ENCODE assay signal across 8 cellular contexts in genomic region chr2:138827426-138828054, GRCh38. TPM values are rescaled to one million over a fixed set of nuclear protein-coding genes. Genes with fewer than 3 reads are reported as not detected.
A peak's percentile ranks its signal among the peaks of the same experiment; 100 is the strongest.
DNase-seq lines count a peak whose midpoint lies in the region; ATAC-seq and TF ChIP-seq lines count a peak whose summit lies in the region.

No MANE protein-coding gene starts in this region.

- H3K36me3 Mint-ChIP-seq in activated CD4-positive, alpha-beta T cell treated with anti-CD3 and anti-CD28 coated beads, Interleukin-2, amount 10 ng/mL, durations not matched to agents 7 days and 5 days (ENCODE audit: low read depth), result no peaks in the 10 kb centered on the region

- dilution Hi-C loops in IMR-90 (cut with HindIII; ENCODE audit: low sequenced_read_pairs, unreplicated experiment), result no loop called here

- H3K23ac ChIP-seq in IMR-90 (ENCODE audit: low read depth, low read length), result no peak overlapping the region

- H2AFZ ChIP-seq in IMR-90 (replicated peaks; ENCODE audit: low read length, poor library complexity), result no peak overlapping the region

- H3K27ac Mint-ChIP-seq in activated CD4-positive, alpha-beta T cell treated with anti-CD3 and anti-CD28 coated beads, Interleukin-2, amount 10 ng/mL, durations not matched to agents 7 days and 5 days, result no peak overlapping the region

- no peak overlapping the region for H3K4me2 ChIP-seq in IMR-90 (ENCODE audit: low read depth, low read length)

- no peak overlapping the region for H2AK9ac ChIP-seq in IMR-90 (replicated peaks; ENCODE audit: low read depth, low read length, poor library complexity)

- no CpG with 5 or more reads among the region's 3 CpGs for WGBS in IMR-90 (ENCODE audit: extremely low coverage in 2 of 2, insufficient read length in 1 of 2), 2 experiments
- 25 to 27% methylated on average over 3 of the region's 3 CpGs for WGBS in upper lobe of left lung, 2 donors

- H4K5ac ChIP-seq in IMR-90 (ENCODE audit: low read depth, low read length), result no peak overlapping the region

- no peaks in the 10 kb centered on the region for H3K9me3 ChIP-seq in IMR-90 (ENCODE audit: control insufficient read depth, insufficient read depth, low read length)
- no peaks in the 10 kb centered on the region for H3K9me3 ChIP-seq in upper lobe of left lung

- no peaks in the 10 kb centered on the region for H3K79me1 ChIP-seq in IMR-90 (ENCODE audit: low read depth in 1 of 2, low read length in 2 of 2)

- H3K4ac ChIP-seq in IMR-90 (ENCODE audit: low read depth, low read length), result no peak overlapping the region

- H4K8ac ChIP-seq in IMR-90 (ENCODE audit: low read depth in 2 of 2, low read length in 2 of 2), result no peak overlapping the region

- H3K4me3 ChIP-seq in IMR-90 (ENCODE audit: insufficient read depth, low read depth, low read length) (no peak overlapping the region), upper lobe of left lung (no peak overlapping the region)

- H3K18ac ChIP-seq in IMR-90 (ENCODE audit: low read depth, low read length), result no peak overlapping the region

- H3K9me1 ChIP-seq in IMR-90 (ENCODE audit: insufficient read depth, low read length), result no peaks in the 10 kb centered on the region

- no peak overlapping the region for H3K9ac ChIP-seq in IMR-90 (ENCODE audit: low read depth, low read length)

- ATAC-seq in GM21619 (IDR thresholded peaks at IDR 0.05; ENCODE audit: unreplicated experiment), result peak; percentile 72
- peak; percentile 94 for ATAC-seq in IMR-90 (ENCODE audit: low read depth)
- peak; percentile 48 for ATAC-seq in left colon
- peak in 1 of 2 donors; percentile 82 for ATAC-seq in upper lobe of left lung (ENCODE audit: low FRiP score in 2 of 2)

- H2BK5ac ChIP-seq in IMR-90 (ENCODE audit: low read depth, low read length, poor library complexity, severe bottlenecking), result no peak overlapping the region

- H3K9me3 Mint-ChIP-seq in activated CD4-positive, alpha-beta T cell treated with anti-CD3 and anti-CD28 coated beads, Interleukin-2, amount 10 ng/mL, durations not matched to agents 7 days and 5 days, result no peaks in the 10 kb centered on the region

- no peak overlapping the region for H4K91ac ChIP-seq in IMR-90 (ENCODE audit: insufficient read depth, low read depth, low read length)

- no peak overlapping the region for H2BK20ac ChIP-seq in IMR-90 (ENCODE audit: low read depth, low read length)

- TF ChIP-seq RAD21 in IMR-90 (IDR thresholded peaks at IDR 0.05; ENCODE audit: low read length), result peak; percentile 70

- BruUV-seq in IMR-90 (replicated peaks; lab: Mats Ljungman, UMichigan), result no TSS peak

- H3K27me3 Mint-ChIP-seq in activated CD4-positive, alpha-beta T cell treated with anti-CD3 and anti-CD28 coated beads, Interleukin-2, amount 10 ng/mL, durations not matched to agents 7 days and 5 days, result no peaks in the 10 kb centered on the region

- H3K14ac ChIP-seq in IMR-90 (replicated peaks; ENCODE audit: low read depth, low read length), result no peak overlapping the region

- H4K20me1 ChIP-seq in IMR-90 (ENCODE audit: insufficient read depth, low read length), result no peaks in the 10 kb centered on the region

- H3K4me1 Mint-ChIP-seq in activated CD4-positive, alpha-beta T cell treated with anti-CD3 and anti-CD28 coated beads, Interleukin-2, amount 10 ng/mL, durations not matched to agents 7 days and 5 days, result no peaks in the 10 kb centered on the region

- TF ChIP-seq CTCF in IMR-90 (conservative IDR thresholded peaks at IDR 0.05; ENCODE audit: low read depth, low read length) (peak; percentile 72), upper lobe of left lung (IDR thresholded peaks at IDR 0.05) (peak; percentile 44 to 64 (median 55))

- CTCF ChIA-PET in activated CD4-positive, alpha-beta T cell treated with anti-CD3 and anti-CD28 coated beads, Interleukin-2, amount 10 ng/mL, durations not matched to agents 7 days and 5 days (lab: Charles Lee), result interaction anchor here (0.6 kb wide), 1 partner anchor 452 kb away, joined by 3 read pairs; no protein-coding TSS in a partner anchor
- CTCF ChIA-PET in IMR-90 (lab: Yijun Ruan, JAX), result interaction anchor here (0.6 to 1.6 kb wide), 7 partner anchors 9 to 939 kb away, joined by 3 to 8 read pairs (median 4); no protein-coding TSS in a partner anchor

- H2BK120ac ChIP-seq in IMR-90 (ENCODE audit: low read depth, low read length), result no peak overlapping the region

- H3K4me3 Mint-ChIP-seq in activated CD4-positive, alpha-beta T cell treated with anti-CD3 and anti-CD28 coated beads, Interleukin-2, amount 10 ng/mL, durations not matched to agents 7 days and 5 days, result no peak overlapping the region

- H3K56ac ChIP-seq in IMR-90 (ENCODE audit: extremely low read depth, insufficient read depth, low read length), result no peak overlapping the region

- TF ChIP-seq EP300 in upper lobe of left lung (IDR thresholded peaks at IDR 0.05), result no peak

- H3K4me1 ChIP-seq in IMR-90 (ENCODE audit: control insufficient read depth, insufficient read depth, low read length) (no peaks in the 10 kb centered on the region), upper lobe of left lung (no peaks in the 10 kb centered on the region)

- H2AK5ac ChIP-seq in IMR-90 (ENCODE audit: low read depth, low read length), result no peak overlapping the region

- DNase-seq in activated CD4-positive, alpha-beta T cell treated with anti-CD3 and anti-CD28 coated beads, Interleukin-2, amount 10 ng/mL, durations not matched to agents 7 days and 5 days, result peak; percentile 45
- DNase-seq in activated CD4-positive, alpha-beta T cell treated with anti-CD3 and anti-CD28 coated beads, Interleukin-2, amount 50 U/mL, for 1 hour, result no peak
- DNase-seq in IMR-90 (peak; percentile 68), OCI-M1 (lab: John Stamatoyannopoulos, UW) (peak; percentile 81), cerebellar cortex (ENCODE audit: low spot score) (peak; percentile 80), left colon (no peak), upper lobe of left lung (no peak)

- POLR2A ChIA-PET in activated CD4-positive, alpha-beta T cell treated with anti-CD3 and anti-CD28 coated beads, Interleukin-2, amount 10 ng/mL, durations not matched to agents 7 days and 5 days (lab: Charles Lee), result interaction anchor here (0.7 kb wide), 1 partner anchor 553 kb away, joined by 4 read pairs; no protein-coding TSS in a partner anchor
- POLR2A ChIA-PET in IMR-90 (lab: Charles Lee; ENCODE audit: unreplicated experiment), result no interaction called here

- in situ Hi-C loops in IMR-90 (cut with MboI; ENCODE audit: low sequenced_read_pairs), result loop anchor here (25.0 kb wide), 1 partner anchor 940 kb away; no protein-coding TSS in a partner anchor

- no peak for TF ChIP-seq POLR2A in IMR-90 (IDR thresholded peaks at IDR 0.05; ENCODE audit: low read depth, low read length)
- no peak for TF ChIP-seq POLR2A in upper lobe of left lung (IDR thresholded peaks at IDR 0.05)

- H3K27ac ChIP-seq in IMR-90 (ENCODE audit: insufficient read depth, low read length) (no peak overlapping the region), upper lobe of left lung (no peak overlapping the region)

- intact Hi-C loops in IMR-90 (cut with micrococcal nuclease), result loop anchor here (1.0 to 5.0 kb wide), 4 partner anchors 455 to 961 kb away; no protein-coding TSS in a partner anchor
- intact Hi-C loops in left colon (cut with DNase I, micrococcal nuclease), result loop anchor here in 1 of 2 donors (5.0 to 10.0 kb wide), 2 partner anchors 743 to 920 kb away; no protein-coding TSS in a partner anchor

- H3K27me3 ChIP-seq in IMR-90 (ENCODE audit: control insufficient read depth, insufficient read depth, low read length) (no peaks in the 10 kb centered on the region), upper lobe of left lung (no peaks in the 10 kb centered on the region)

- H3K36me3 ChIP-seq in IMR-90 (ENCODE audit: control insufficient read depth, insufficient read depth, low read length), result no peaks in the 10 kb centered on the region
- no peaks in the 10 kb centered on the region for H3K36me3 ChIP-seq in upper lobe of left lung

- H2BK15ac ChIP-seq in IMR-90 (ENCODE audit: low read depth, low read length), result no peak overlapping the region

TF ChIP-seq in IMR-90, 13 proteins besides CTCF, POLR2A, EP300 and RAD21:
- TF ChIP-seq MXI1 (IDR thresholded peaks at IDR 0.05; ENCODE audit: borderline replicate concordance, low read depth, low read length) (no peak), MAZ (IDR thresholded peaks at IDR 0.05; ENCODE audit: borderline replicate concordance, low read depth, low read length) (no peak), USF2 (IDR thresholded peaks at IDR 0.05; ENCODE audit: low read depth, low read length) (no peak), BHLHE40 (IDR thresholded peaks at IDR 0.05; ENCODE audit: low read depth, low read length) (no peak), SMC3 (IDR thresholded peaks at IDR 0.05; ENCODE audit: low read depth, low read length) (peak; percentile 65), MAFK (IDR thresholded peaks at IDR 0.05; ENCODE audit: low read depth, low read length) (no peak), CHD1 (IDR thresholded peaks at IDR 0.05; ENCODE audit: low read depth, low read length) (no peak), RCOR1 (IDR thresholded peaks at IDR 0.05; ENCODE audit: insufficient replicate concordance, low read length) (no peak)
- TF ChIP-seq, protein P1, sequence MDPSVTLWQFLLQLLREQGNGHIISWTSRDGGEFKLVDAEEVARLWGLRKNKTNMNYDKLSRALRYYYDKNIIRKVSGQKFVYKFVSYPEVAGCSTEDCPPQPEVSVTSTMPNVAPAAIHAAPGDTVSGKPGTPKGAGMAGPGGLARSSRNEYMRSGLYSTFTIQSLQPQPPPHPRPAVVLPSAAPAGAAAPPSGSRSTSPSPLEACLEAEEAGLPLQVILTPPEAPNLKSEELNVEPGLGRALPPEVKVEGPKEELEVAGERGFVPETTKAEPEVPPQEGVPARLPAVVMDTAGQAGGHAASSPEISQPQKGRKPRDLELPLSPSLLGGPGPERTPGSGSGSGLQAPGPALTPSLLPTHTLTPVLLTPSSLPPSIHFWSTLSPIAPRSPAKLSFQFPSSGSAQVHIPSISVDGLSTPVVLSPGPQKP (IDR thresholded peaks at IDR 0.05; ENCODE audit: borderline replicate concordance, low read depth, low read length), result no peak

RNA-seq across cellular contexts. Expression of gene NXPH2, which starts 47.4 kb away (rescaled TPM):
- total RNA-seq in activated CD4-positive, alpha-beta T cell treated with anti-CD3 and anti-CD28 coated beads, Interleukin-2, amount 10 ng/mL, durations not matched to agents 7 days and 5 days, result not detected
- not detected in 2 replicates for total RNA-seq in IMR-90 (2012; rRNA removed)
- polyA plus RNA-seq in IMR-90 (2012; rRNA removed), result not detected in 2 replicates
- polyA plus RNA-seq in IMR-90 (2012; cell fraction: cytosol; rRNA removed), result not detected in 2 replicates
- polyA plus RNA-seq in IMR-90 (2012; cell fraction: nucleus; rRNA removed; ENCODE audit: low replicate concordance), result not detected in 2 replicates
- not detected for total RNA-seq in left colon
- total RNA-seq in upper lobe of left lung, result not detected

Comparison
In these comparisons a context has a peak if more than half of its experiments do, and no peak if none do; other contexts are left out.
1. DNase-seq: peak in activated CD4-positive, alpha-beta T cell treated with anti-CD3 and anti-CD28 coated beads, Interleukin-2, amount 10 ng/mL, durations not matched to agents 7 days and 5 days (single experiment), IMR-90 (single experiment), OCI-M1 (single experiment) and cerebellar cortex (single experiment); none in activated CD4-positive, alpha-beta T cell treated with anti-CD3 and anti-CD28 coated beads, Interleukin-2, amount 50 U/mL, for 1 hour (single experiment), left colon (0 of 2) and upper lobe of left lung (0 of 2).